In genomic region chr18:9597609-9598008, GRCh38 we compare ENCODE assay signal across 25 cellular contexts.
"Had no signal": no experiment of that assay in that cellular context is flagged by ENCODE, and none has a peak within 500 bp of the region (broad histone marks: within the 10 kb centered on the region; RNA-seq: fewer than 3 reads in every experiment).

No MANE protein-coding gene starts in this region.

- H3K27ac ChIP-seq: RWPE1, SJSA1, SK-N-MC had no signal

- H3K9me3 ChIP-seq: SJSA1 had no signal

- FAIRE-seq: HepG2 had no signal

- H3K27me3 ChIP-seq: SJSA1 had no signal

- DNase-seq: IMR-90, Karpas-422, KG1, MM.1S, MV-4-11, NCI-H1048, NCI-H1105, NCI-H1417, NCI-H1436 treated with DMSO at 0.1 percent for 48 hours, NCI-H1694, NCI-H187 treated with DMSO at 0.1 percent for 48 hours, NCI-H2029 treated with DMSO at 0.1 percent for 48 hours, NCI-H2171 treated with DMSO at 0.1 percent for 48 hours, NCI-H345, NCI-H446 treated with DMSO at 0.1 percent for 48 hours, NCI-H510A treated with DMSO at 0.1 percent for 48 hours, NCI-H526, NCI-H748 treated with DMSO at 0.1 percent for 48 hours, SHP77 treated with DMSO at 0.1 percent for 48 hours had no signal

- H3K4me3 ChIP-seq: SJSA1, SK-N-MC had no signal

- ATAC-seq: HepG2, Panc1, Right ventricle myocardium inferior had no signal
